In genomic region chr1:63917571-63918394, GRCh38 we compare ENCODE assay signal across 10 cellular contexts.
DNase-seq lines count a peak whose midpoint lies in the region; ATAC-seq and TF ChIP-seq lines count a peak whose summit lies in the region.
"Had no signal": no experiment of that assay in that cellular context is flagged by ENCODE, and none has a peak within 500 bp of the region (broad histone marks: within the 10 kb centered on the region; RNA-seq: fewer than 3 reads in every experiment).

No MANE protein-coding gene starts in this region.

- no peaks in the 10 kb centered on the region for H3K36me3 Mint-ChIP-seq in naive thymus-derived CD4-positive, alpha-beta T cell

- intact Hi-C loops in left ventricle myocardium inferior (cut with micrococcal nuclease): no loop called here
- intact Hi-C loops in left ventricle myocardium superior (cut with micrococcal nuclease): loop anchor here (10.0 kb wide), 1 partner anchor 143 kb away; the partner anchor contains the start of gene ROR1
- intact Hi-C loops in naive thymus-derived CD4-positive, alpha-beta T cell (cut with micrococcal nuclease): loop anchor here in 1 of 2 donors (1.0 kb wide), 2 partner anchors 225 to 301 kb away; no protein-coding TSS in a partner anchor

- H3K4me3 ChIP-seq in left ventricle myocardium inferior (no peak overlapping the region), tibial nerve (no peak overlapping the region)
- H3K4me3 ChIP-seq in naive thymus-derived CD4-positive, alpha-beta T cell (ENCODE audit: low read length): no peak overlapping the region
- H3K4me3 ChIP-seq: right atrium auricular region had no signal

- H3K4me3 Mint-ChIP-seq in naive thymus-derived CD4-positive, alpha-beta T cell: no peak overlapping the region

- no peak for TF ChIP-seq EP300 in tibial nerve (IDR thresholded peaks at IDR 0.05)

- peaks cover 0 to 12% (median 3%) of the 10 kb centered on the region in 5 donors for H3K27me3 Mint-ChIP-seq in naive thymus-derived CD4-positive, alpha-beta T cell

- CTCF ChIA-PET in naive thymus-derived CD4-positive, alpha-beta T cell (lab: Charles Lee): no interaction called here

- H3K27ac Mint-ChIP-seq in naive thymus-derived CD4-positive, alpha-beta T cell: no peak overlapping the region

- no peaks in the 10 kb centered on the region for H3K9me3 Mint-ChIP-seq in naive thymus-derived CD4-positive, alpha-beta T cell

- POLR2A ChIA-PET in naive thymus-derived CD4-positive, alpha-beta T cell (lab: Charles Lee): no interaction called here

- H3K27ac ChIP-seq in left ventricle myocardium inferior (replicated peaks): no peak overlapping the region
- H3K27ac ChIP-seq in tibial nerve: peak overlapping the region in 3 of 4 donors; percentile 51 to 76 (median 73)
- H3K27ac ChIP-seq in naive thymus-derived CD4-positive, alpha-beta T cell (ENCODE audit: low read depth, low read length): no peak overlapping the region
- H3K27ac ChIP-seq: right atrium auricular region had no signal

- no peak for ATAC-seq in left ventricle myocardium superior
- ATAC-seq in naive thymus-derived CD4-positive, alpha-beta T cell: no peak
- ATAC-seq in HG02970 (IDR thresholded peaks at IDR 0.05; ENCODE audit: low FRiP score, unreplicated experiment): no peak
- no peak for ATAC-seq in GM21576 (IDR thresholded peaks at IDR 0.05; ENCODE audit: unreplicated experiment)

- DNase-seq in left ventricle myocardium inferior (no peak), left ventricle myocardium superior (no peak), NCI-H226 (peak; percentile 33), erythroblast (lab: John Stamatoyannopoulos, UW) (peak; percentile 25 to 34), tibial nerve (ENCODE audit: low spot score in 2 of 2) (no peak)
- DNase-seq in naive thymus-derived CD4-positive, alpha-beta T cell: no peak
- DNase-seq: activated CD4-positive, CD25-positive, alpha-beta regulatory T cell treated with anti-CD3 and anti-CD28 coated beads, Interleukin-2, amount 50 U/mL, for 72 hours had no signal

- TF ChIP-seq CTCF in left ventricle myocardium inferior (IDR thresholded peaks at IDR 0.05; ENCODE audit: borderline replicate concordance) (peak; percentile 10), tibial nerve (IDR thresholded peaks at IDR 0.05) (no peak)

- H3K27me3 ChIP-seq in left ventricle myocardium inferior (ENCODE audit: low read depth) (no peaks in the 10 kb centered on the region), tibial nerve (no peaks in the 10 kb centered on the region)
- H3K27me3 ChIP-seq in naive thymus-derived CD4-positive, alpha-beta T cell (ENCODE audit: control insufficient read depth in 2 of 2, insufficient read depth in 2 of 2, low read length in 2 of 2): no peaks in the 10 kb centered on the region
- H3K27me3 ChIP-seq: right atrium auricular region had no signal

- H3K36me3 ChIP-seq in left ventricle myocardium inferior (no peaks in the 10 kb centered on the region), tibial nerve (no peaks in the 10 kb centered on the region)
- no peaks in the 10 kb centered on the region for H3K36me3 ChIP-seq in naive thymus-derived CD4-positive, alpha-beta T cell (ENCODE audit: control insufficient read depth in 2 of 3, insufficient read depth in 3 of 3, low read length in 3 of 3)
- H3K36me3 ChIP-seq: right atrium auricular region had no signal

- no peak for TF ChIP-seq POLR2A in erythroblast (IDR thresholded peaks at IDR 0.05; ENCODE audit: low read length)
- no peak for TF ChIP-seq POLR2A in tibial nerve (IDR thresholded peaks at IDR 0.05)

- 69 to 75% methylated on average over 12 of the region's 12 CpGs for WGBS in tibial nerve, 2 donors

- H3K4me1 Mint-ChIP-seq in naive thymus-derived CD4-positive, alpha-beta T cell: peaks cover 0 to 3% (median 0%) of the 10 kb centered on the region in 7 donors

- H3K9me3 ChIP-seq in left ventricle myocardium inferior (replicated peaks) (no peaks in the 10 kb centered on the region), tibial nerve (no peaks in the 10 kb centered on the region)
- H3K9me3 ChIP-seq in naive thymus-derived CD4-positive, alpha-beta T cell (ENCODE audit: control insufficient read depth in 2 of 3, low read length in 3 of 3): no peaks in the 10 kb centered on the region
- H3K9me3 ChIP-seq: right atrium auricular region had no signal

- H3K4me1 ChIP-seq in left ventricle myocardium inferior (peaks cover 65% of the 10 kb centered on the region), tibial nerve (peaks cover 0 to 54% (median 17%) of the 10 kb centered on the region in 4 donors)
- no peaks in the 10 kb centered on the region for H3K4me1 ChIP-seq in naive thymus-derived CD4-positive, alpha-beta T cell (ENCODE audit: control insufficient read depth in 2 of 2, insufficient read depth in 2 of 2, low read length in 2 of 2)

Comparison
In these comparisons a context has a peak if more than half of its experiments do, and no peak if none do; other contexts are left out.
1. DNase-seq: peak in NCI-H226 (single experiment) and erythroblast (2 of 2); none in left ventricle myocardium inferior (single experiment), left ventricle myocardium superior (single experiment), tibial nerve (0 of 2) and naive thymus-derived CD4-positive, alpha-beta T cell (0 of 9).
2. H3K27ac ChIP-seq: peak in tibial nerve (3 of 4); none in left ventricle myocardium inferior (single experiment) and naive thymus-derived CD4-positive, alpha-beta T cell (single experiment).